Comparison of ENCODE assay signal across 34 cellular contexts in genomic region chr17:10606110-10606509, GRCh38. TPM values are rescaled to one million over a fixed set of nuclear protein-coding genes. Genes with fewer than 3 reads are reported as not detected.
"Had no signal": no experiment of that assay in that cellular context is flagged by ENCODE, and none has a peak within 500 bp of the region (broad histone marks: within the 10 kb centered on the region; RNA-seq: fewer than 3 reads in every experiment).

No MANE protein-coding gene starts in this region.

- H3K4me1 ChIP-seq: adrenal gland, body of pancreas, breast epithelium, Peyer's patch had no signal

- H3K27ac ChIP-seq: adrenal gland, body of pancreas, breast epithelium, Peyer's patch, RWPE1 had no signal

- FAIRE-seq: astrocyte had no signal

- ATAC-seq: activated CD4-positive, alpha-beta T cell treated with anti-CD3 and anti-CD28 coated beads for 36 hours; activated CD4-positive, CD25-positive, alpha-beta regulatory T cell treated with anti-CD3 and anti-CD28 coated beads, Interleukin-2, amount 50 U/mL, for 24 hours; activated T-cell treated with anti-CD3 and anti-CD28 coated beads, Interleukin-2, amount 50 U/mL, for 4 hours; body of pancreas; PC-3; Right ventricle myocardium inferior; SK-N-SH treated with all-trans-retinoic acid at 6 μM for 48 hours had no signal

- H3K4me3 ChIP-seq: adrenal gland, body of pancreas, breast epithelium, Peyer's patch had no signal

- H3K9me3 ChIP-seq: adrenal gland, body of pancreas, breast epithelium, Peyer's patch had no signal

- H3K27me3 Mint-ChIP-seq: activated CD4-positive, alpha-beta T cell treated with anti-CD3 and anti-CD28 coated beads for 36 hours had no signal

- H3K4me1 Mint-ChIP-seq: activated CD4-positive, alpha-beta T cell treated with anti-CD3 and anti-CD28 coated beads for 36 hours had no signal

- H3K4me3 Mint-ChIP-seq: activated CD4-positive, alpha-beta memory T cell treated with anti-CD3 and anti-CD28 coated beads for 36 hours; activated CD4-positive, alpha-beta T cell treated with anti-CD3 and anti-CD28 coated beads for 36 hours; activated naive CD4-positive, alpha-beta T cell treated with anti-CD3 and anti-CD28 coated beads for 36 hours; activated T-cell treated with anti-CD3 and anti-CD28 coated beads, Interleukin-2, amount 50 U/mL, for 4 hours; activated T-helper 1 cell treated with anti-CD3 and anti-CD28 coated beads, Interleukin-12 subunit alpha, Interleukin-12 subunit beta, Interleukin-2, Interleukin-4 antibody, amounts not matched to agents 30 ng/mL and 10 ng/mL and 1 ng/mL, durations not matched to agents 14 hours and 24 hours and 36 hours had no signal

- H3K36me3 ChIP-seq: adrenal gland, breast epithelium, Peyer's patch had no signal

- H3K27ac Mint-ChIP-seq: activated CD4-positive, alpha-beta memory T cell treated with anti-CD3 and anti-CD28 coated beads for 36 hours; activated CD4-positive, alpha-beta T cell treated with anti-CD3 and anti-CD28 coated beads for 36 hours; activated naive CD4-positive, alpha-beta T cell treated with anti-CD3 and anti-CD28 coated beads for 36 hours; activated naive CD4-positive, alpha-beta T cell treated with anti-CD3 and anti-CD28 coated beads, Interleukin-2, amount 50 U/mL, for 72 hours; activated T-helper 1 cell treated with anti-CD3 and anti-CD28 coated beads, Interleukin-12 subunit alpha, Interleukin-12 subunit beta, Interleukin-2, Interleukin-4 antibody, amounts not matched to agents 30 ng/mL and 10 ng/mL and 1 ng/mL, durations not matched to agents 14 hours and 24 hours and 36 hours had no signal

- H3K27me3 ChIP-seq: adrenal gland, body of pancreas, breast epithelium, Peyer's patch had no signal

- DNase-seq: activated CD4-positive, alpha-beta memory T cell treated with anti-CD3 and anti-CD28 coated beads for 36 hours; activated CD4-positive, alpha-beta T cell treated with anti-CD3 and anti-CD28 coated beads for 36 hours; activated CD4-positive, alpha-beta T cell treated with anti-CD3 and anti-CD28 coated beads, Interleukin-2, amount 50 U/mL, for 1 hour; activated CD8-positive, alpha-beta memory T cell treated with anti-CD3 and anti-CD28 coated beads, Interleukin-2, amount 50 U/mL, for 4 hours; activated gamma-delta T cell treated with Interleukin-2 at 50 U/mL for 16 hours; activated naive CD4-positive, alpha-beta T cell treated with anti-CD3 and anti-CD28 coated beads for 36 hours; activated T-cell treated with anti-CD3 and anti-CD28 coated beads for 4 hours; activated T-cell treated with anti-CD3 and anti-CD28 coated beads, Interleukin-2, amount 50 U/mL, for 4 hours; adrenal gland; body of pancreas; MM.1S; MV-4-11; NCI-H1092; NCI-H1694 treated with DMSO at 0.1 percent for 48 hours; NCI-H2029; NCI-H345; NK-92 treated with Interleukin-12 subunit alpha and Interleukin-12 subunit beta, amount 100 ng/mL, for 24 hours; PC-3; Peyer's patch; SIG-M5; SW 1271; T-helper 1 cell; T1000 had no signal

- H3K36me3 Mint-ChIP-seq: activated CD4-positive, alpha-beta memory T cell treated with anti-CD3 and anti-CD28 coated beads for 36 hours; activated naive CD4-positive, alpha-beta T cell treated with anti-CD3 and anti-CD28 coated beads, Interleukin-2, amount 50 U/mL, for 72 hours had no signal

- H3K9me3 Mint-ChIP-seq: activated CD4-positive, alpha-beta memory T cell treated with anti-CD3 and anti-CD28 coated beads for 36 hours; activated naive CD4-positive, alpha-beta T cell treated with anti-CD3 and anti-CD28 coated beads for 36 hours; activated naive CD4-positive, alpha-beta T cell treated with anti-CD3 and anti-CD28 coated beads, Interleukin-2, amount 50 U/mL, for 72 hours; activated T-cell treated with anti-CD3 and anti-CD28 coated beads, Interleukin-2, amount 50 U/mL, for 4 hours; activated T-helper 1 cell treated with anti-CD3 and anti-CD28 coated beads, Interleukin-12 subunit alpha, Interleukin-12 subunit beta, Interleukin-2, Interleukin-4 antibody, amounts not matched to agents 30 ng/mL and 10 ng/mL and 1 ng/mL, durations not matched to agents 14 hours and 24 hours and 36 hours had no signal

RNA-seq across cellular contexts. Expression of gene MYH2, which starts 56.7 kb away (rescaled TPM):
- total RNA-seq: activated CD4-positive, alpha-beta memory T cell treated with anti-CD3 and anti-CD28 coated beads for 36 hours; activated CD4-positive, alpha-beta T cell treated with anti-CD3 and anti-CD28 coated beads for 36 hours; activated naive CD4-positive, alpha-beta T cell treated with anti-CD3 and anti-CD28 coated beads for 36 hours; activated naive CD4-positive, alpha-beta T cell treated with anti-CD3 and anti-CD28 coated beads, Interleukin-2, amount 50 U/mL, for 72 hours; activated T-cell treated with anti-CD3 and anti-CD28 coated beads, Interleukin-2, amount 50 U/mL, for 4 hours; activated T-helper 1 cell treated with anti-CD3 and anti-CD28 coated beads, Interleukin-12 subunit alpha, Interleukin-12 subunit beta, Interleukin-2, Interleukin-4 antibody, amounts not matched to agents 30 ng/mL and 10 ng/mL and 1 ng/mL, durations not matched to agents 14 hours and 24 hours and 36 hours; body of pancreas; NCI-H460; PC-3; Right ventricle myocardium inferior; SK-MEL-5; T-helper 2 cell treated with Interferon-gamma antibody and Interleukin-4, amounts not matched to agents 100 ng/mL and 5 ng/mL, for 36 hours had no signal
